Comparison of ENCODE assay signal across 18 cellular contexts in the genomic region with DNA sequence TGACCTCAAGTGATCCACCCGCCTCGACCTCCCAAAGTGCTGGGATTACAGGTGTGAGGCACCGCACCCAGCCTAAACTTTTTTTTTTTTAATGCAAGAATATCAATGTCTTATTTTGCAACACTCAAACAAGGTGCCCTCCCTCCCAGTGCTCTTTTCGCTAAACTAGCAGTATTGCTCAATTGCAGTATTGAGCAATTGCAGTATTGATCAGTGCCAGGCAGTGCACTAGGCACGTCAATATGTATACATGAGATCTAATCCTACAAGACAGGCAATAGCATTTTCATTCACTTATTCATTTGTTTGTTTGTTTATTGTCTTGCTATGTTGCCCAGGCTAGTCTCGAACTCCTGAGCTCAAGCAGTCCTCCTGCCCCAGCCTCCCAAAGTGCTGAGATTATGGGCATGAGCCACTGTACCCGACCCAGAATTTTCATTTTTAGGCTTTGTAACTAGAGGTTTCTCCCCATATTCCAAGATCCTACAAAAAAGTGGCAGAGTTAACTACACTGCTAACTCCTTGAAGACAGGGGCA.
"Had no signal": no experiment of that assay in that cellular context is flagged by ENCODE, and none has a peak within 500 bp of the region (broad histone marks: within the 10 kb centered on the region; RNA-seq: fewer than 3 reads in every experiment).

No MANE protein-coding gene starts in this region.

- H3K9me3 ChIP-seq: ascending aorta, breast epithelium, lower lobe of right lung, neutrophil, sigmoid colon, testis had no signal

- H3K36me3 ChIP-seq: ascending aorta, breast epithelium, lower lobe of right lung, neutrophil, sigmoid colon had no signal

- H3K27ac ChIP-seq: ascending aorta, breast epithelium, hepatocyte, lower lobe of right lung, neutrophil, sigmoid colon, testis had no signal

- ATAC-seq: activated CD4-positive, alpha-beta T cell treated with anti-CD3 and anti-CD28 coated beads for 36 hours; lower lobe of right lung; natural killer cell treated with Interleukin-12 subunit alpha and Interleukin-12 subunit beta and Interleukin-15 and Interleukin-18, amount 100 ng/mL, for 72 hours; stimulated activated memory B cell treated with anti-CD40 and anti-IgM and Interleukin-4, amounts not matched to agents 10 μg/mL and 1 μg/mL and 100 μg/mL, for 72 hours; WTC11 had no signal

- H3K4me2 ChIP-seq: hepatocyte had no signal

- H3K4me1 ChIP-seq: breast epithelium had no signal

- DNase-seq: activated CD4-positive, alpha-beta T cell treated with anti-CD3 and anti-CD28 coated beads for 36 hours; activated CD4-positive, alpha-beta T cell treated with anti-CD3 and anti-CD28 coated beads, Interleukin-2, amount 50 U/mL, for 48 hours; activated naive CD4-positive, alpha-beta T cell treated with anti-CD3 and anti-CD28 coated beads, Interleukin-2, amount 10 ng/mL, durations not matched to agents 7 days and 5 days; activated T-cell treated with anti-CD3 and anti-CD28 coated beads, Interleukin-2, amount 50 U/mL, for 24 hours; cerebellar nuclear complex; effector CD8-positive, alpha-beta T cell; left cardiac atrium; lower lobe of right lung; sigmoid colon; stimulated activated CD4-positive, alpha-beta T cell treated with anti-CD3 and anti-CD28 coated beads, Interleukin-4, amount 100 ng/mL, for 4 hours; testis had no signal

- H2AFZ ChIP-seq: hepatocyte had no signal

- H3K4me3 ChIP-seq: ascending aorta, breast epithelium, hepatocyte, lower lobe of right lung, sigmoid colon, testis had no signal

- H3K79me2 ChIP-seq: hepatocyte had no signal

- H3K27me3 ChIP-seq: ascending aorta, breast epithelium, hepatocyte, neutrophil, sigmoid colon, testis had no signal
